9 cellular contexts compared by ENCODE assay signal in genomic region chr9:12426198-12426864, GRCh38.
A peak's percentile ranks its signal among the peaks of the same experiment; 100 is the strongest.
DNase-seq lines count a peak whose midpoint lies in the region; TF ChIP-seq lines count a peak whose summit lies in the region.
"Had no signal": no experiment of that assay in that cellular context is flagged by ENCODE, and none has a peak within 500 bp of the region (broad histone marks: within the 10 kb centered on the region; RNA-seq: fewer than 3 reads in every experiment).

No MANE protein-coding gene starts in this region.

- no peaks in the 10 kb centered on the region for H3K36me3 Mint-ChIP-seq in Calu3 (ENCODE audit: insufficient read depth, unreplicated experiment)

- TF ChIP-seq CTCF in Calu3 (IDR thresholded peaks at IDR 0.05; ENCODE audit: unreplicated experiment) = no peak

- H3K4me1 Mint-ChIP-seq in Calu3 (ENCODE audit: low read depth, unreplicated experiment) = no peaks in the 10 kb centered on the region

- DNase-seq in NCI-H345 (lab: John Stamatoyannopoulos, UW) (peak; percentile 2), NCI-H345 treated with DMSO at 0.1 percent for 48 hours (lab: John Stamatoyannopoulos, UW; ENCODE audit: unreplicated experiment) (no peak), NCI-H69 (lab: John Stamatoyannopoulos, UW) (peak; percentile 70), epidermal melanocyte (ENCODE audit: insufficient read length, low spot score) (peak; percentile 31), retina (peak; percentile 38), Calu3 (no peak), GF-D8 (lab: John Stamatoyannopoulos, UW) (no peak), cerebellar nuclear complex (lab: John Stamatoyannopoulos, UW) (no peak)
- DNase-seq: Karpas-422 had no signal

- no peaks in the 10 kb centered on the region for H3K9me3 Mint-ChIP-seq in Calu3 (ENCODE audit: low read depth, unreplicated experiment)

- no peak overlapping the region for H3K4me3 Mint-ChIP-seq in Calu3 (ENCODE audit: low read depth, unreplicated experiment)

- intact Hi-C loops in Calu3 (cut with micrococcal nuclease; ENCODE audit: unreplicated experiment) = no loop called here

- no TSS peak for BruUV-seq in Calu3 (replicated peaks; lab: Mats Ljungman, UMichigan)

- H3K27me3 Mint-ChIP-seq in Calu3 (ENCODE audit: unreplicated experiment) = no peaks in the 10 kb centered on the region

- no peak overlapping the region for H3K27ac Mint-ChIP-seq in Calu3 (ENCODE audit: unreplicated experiment)

- CTCF ChIA-PET in Calu3 (lab: Charles Lee) = interaction anchor here (0.7 kb wide), 1 partner anchor 11 kb away, joined by 3 read pairs; no protein-coding TSS in a partner anchor

Comparison
In these comparisons a context has a peak if more than half of its experiments do, and no peak if none do; other contexts are left out.
1. DNase-seq: peak in NCI-H345 (single experiment), NCI-H69 (single experiment), epidermal melanocyte (single experiment) and retina (single experiment); none in NCI-H345 treated with DMSO at 0.1 percent for 48 hours (single experiment), Calu3 (single experiment), GF-D8 (single experiment) and cerebellar nuclear complex (0 of 2).